Comparison of ENCODE assay signal across 1 cellular context in genomic region chr10:60140681-60141632, GRCh38.
A peak's percentile ranks its signal among the peaks of the same experiment; 100 is the strongest.
TF ChIP-seq lines count a peak whose summit lies in the region.

No MANE protein-coding gene starts in this region.

TF ChIP-seq in HEK293, 187 proteins besides CTCF, POLR2A, EP300 and RAD21 (continued from another document):
- TF ChIP-seq PRDM10 (tag by site-specific recombination; IDR thresholded peaks at IDR 0.05) (peak; percentile 91), GLI4 (tag by site-specific recombination; IDR thresholded peaks at IDR 0.05) (no peak), ZNF596 (tag by site-specific recombination; IDR thresholded peaks at IDR 0.05) (peak; percentile 39; the same call in 1 of the 2 replicates), ZFP69B (tag by site-specific recombination; IDR thresholded peaks at IDR 0.05) (no peak), ZNF10 (tag by site-specific recombination; IDR thresholded peaks at IDR 0.05) (no peak), EGR2 (tag by site-specific recombination; IDR thresholded peaks at IDR 0.05; ENCODE audit: low read depth) (no peak), ZNF558 (tag by site-specific recombination; IDR thresholded peaks at IDR 0.05) (no peak), IKZF3 (tag by site-specific recombination; IDR thresholded peaks at IDR 0.05) (peak; percentile 63), HOXC10 (CRISPR knock-in tag; IDR thresholded peaks at IDR 0.05) (no peak), ZNF157 (tag by site-specific recombination; IDR thresholded peaks at IDR 0.05) (no peak), ZNF561 (tag by site-specific recombination; IDR thresholded peaks at IDR 0.05; ENCODE audit: borderline replicate concordance) (peak; percentile 88; the same call in 1 of the 2 replicates), ZNF366 (tag by site-specific recombination; conservative IDR thresholded peaks at IDR 0.05) (peak; percentile 82), ZNF449 (tag by site-specific recombination; IDR thresholded peaks at IDR 0.05) (no peak), ZNF76 (tag by site-specific recombination; IDR thresholded peaks at IDR 0.05; ENCODE audit: borderline replicate concordance, low read depth) (peak; percentile 74), ZNF140 (tag by site-specific recombination; IDR thresholded peaks at IDR 0.05) (peak; percentile 7; the same call in 1 of the 2 replicates)
